In genomic region chr13:110398564-110399507, GRCh38 we compare ENCODE assay signal across 12 cellular contexts.
DNase-seq lines count a peak whose midpoint lies in the region; ATAC-seq lines count a peak whose summit lies in the region.
"Had no signal": no experiment of that assay in that cellular context is flagged by ENCODE, and none has a peak within 500 bp of the region (broad histone marks: within the 10 kb centered on the region; RNA-seq: fewer than 3 reads in every experiment).

No MANE protein-coding gene starts in this region.

- no peaks in the 10 kb centered on the region for H3K9me3 Mint-ChIP-seq in T-cell

- CTCF ChIA-PET in T-cell (lab: Charles Lee) = no interaction called here

- H3K4me1 Mint-ChIP-seq in T-cell = no peaks in the 10 kb centered on the region

- no peaks in the 10 kb centered on the region for H3K36me3 Mint-ChIP-seq in T-cell

- DNase-seq in AG08395 (ENCODE audit: low spot score) (peak; percentile 25), SJSA1 (ENCODE audit: low read depth in 1 of 2, low spot score in 2 of 2) (peak; percentile 42 to 71), fibroblast of gingiva (ENCODE audit: low read depth) (peak; percentile 57), T-cell (no peak), DMS153 (lab: John Stamatoyannopoulos, UW) (no peak), NCI-H1436 (lab: John Stamatoyannopoulos, UW) (no peak)
- DNase-seq: activated gamma-delta T cell, Karpas-422, T-helper 2 cell had no signal

- ATAC-seq in T-cell (replicated peaks in 1 of 4) (no peak), GM21423 (IDR thresholded peaks at IDR 0.05; ENCODE audit: unreplicated experiment) (no peak)

- H3K9ac ChIP-seq in rectal smooth muscle tissue (ENCODE audit: low read length) = no peak overlapping the region

- H3K9me3 ChIP-seq in SJSA1 (replicated peaks) = no peaks in the 10 kb centered on the region

- no peak overlapping the region for H3K27ac Mint-ChIP-seq in T-cell

- H3K4me3 Mint-ChIP-seq in T-cell = no peak overlapping the region

- POLR2A ChIA-PET in T-cell (lab: Charles Lee) = no interaction called here

- no peak overlapping the region for H3K4me3 ChIP-seq in SJSA1
- no peak overlapping the region for H3K4me3 ChIP-seq in rectal smooth muscle tissue (ENCODE audit: low read length)
- H3K4me3 ChIP-seq: skin epidermis had no signal

- H3K4me1 ChIP-seq in SJSA1 (replicated peaks) = peaks cover 90% of the 10 kb centered on the region
- peaks cover 39% of the 10 kb centered on the region for H3K4me1 ChIP-seq in rectal smooth muscle tissue (ENCODE audit: control insufficient read depth, insufficient read depth, low read length)

- no peaks in the 10 kb centered on the region for H3K36me3 ChIP-seq in SJSA1
- H3K36me3 ChIP-seq in rectal smooth muscle tissue (ENCODE audit: control insufficient read depth, insufficient read depth, low read length) = no peaks in the 10 kb centered on the region

- peak overlapping the region; percentile 92 for H3K27ac ChIP-seq in SJSA1
- H3K27ac ChIP-seq in rectal smooth muscle tissue (ENCODE audit: low read depth, low read length) = peak overlapping the region; percentile 95

- H3K27me3 ChIP-seq in SJSA1 (replicated peaks) = no peaks in the 10 kb centered on the region
- no peaks in the 10 kb centered on the region for H3K27me3 ChIP-seq in rectal smooth muscle tissue (ENCODE audit: control insufficient read depth, insufficient read depth, low read length)

- peaks cover 32 to 78% of the 10 kb centered on the region in 2 donors for H3K27me3 Mint-ChIP-seq in T-cell

Comparison
In these comparisons a context has a peak if more than half of its experiments do, and no peak if none do; other contexts are left out.
1. DNase-seq: peak in AG08395 (single experiment), SJSA1 (2 of 2) and fibroblast of gingiva (single experiment); none in T-cell (0 of 34), DMS153 (single experiment) and NCI-H1436 (single experiment).